ENCODE assay signal across 8 cellular contexts in the genomic region with DNA sequence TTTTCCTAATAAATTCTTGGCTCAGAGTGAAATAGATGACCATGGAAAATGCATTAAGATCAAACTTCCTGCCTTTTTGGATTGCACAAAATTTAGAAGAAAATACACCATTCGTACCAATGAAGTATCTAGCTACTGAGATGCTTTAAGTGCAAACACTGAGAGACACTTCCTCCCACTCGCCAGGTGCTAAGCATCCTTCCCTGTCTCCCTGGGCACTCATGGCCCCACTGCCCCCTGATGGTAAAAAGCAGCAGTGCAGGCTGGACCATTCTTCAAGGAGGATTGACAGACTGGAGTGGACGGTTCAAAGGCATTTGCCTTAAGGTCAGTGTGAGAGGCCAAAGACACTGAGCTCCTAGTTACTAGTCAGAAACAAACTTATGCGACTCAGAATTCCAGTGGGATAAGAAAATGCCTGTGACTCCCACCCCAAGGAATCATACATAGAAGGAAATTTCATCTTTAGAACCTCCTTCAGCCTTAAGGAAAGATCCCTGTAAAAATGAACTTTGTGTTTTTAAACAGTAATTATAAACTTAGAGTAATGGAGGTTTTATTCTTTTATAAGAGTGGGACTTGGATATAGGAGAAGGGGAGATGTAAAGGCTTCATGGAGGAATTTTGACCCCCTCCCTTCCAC.
A peak's percentile ranks its signal among the peaks of the same experiment; 100 is the strongest.
DNase-seq lines count a peak whose midpoint lies in the region; ATAC-seq and TF ChIP-seq lines count a peak whose summit lies in the region.

No MANE protein-coding gene starts in this region.

- WGBS in thyroid gland, 2 donors, result 23 to 24% methylated on average over 4 of the region's 4 CpGs

- BruUV-seq in Panc1 (replicated peaks; lab: Mats Ljungman, UMichigan), result no TSS peak

- DNase-seq in COLO668 (lab: John Stamatoyannopoulos, UW; ENCODE audit: unreplicated experiment) (peak; percentile 64), Panc1 (ENCODE audit: low read depth, low spot score) (peak; percentile 41), activated T-helper 1 cell treated with Interleukin-2 at 50 U/mL for 16 hours (ENCODE audit: low read depth) (peak; percentile 28), fibroblast of the aortic adventitia (ENCODE audit: low read depth) (peak; percentile 34), occipital lobe (lab: John Stamatoyannopoulos, UW) (peak; percentile 70), thyroid gland (peak; percentile 38 to 55)

- intact Hi-C loops in Panc1 (cut with micrococcal nuclease; ENCODE audit: unreplicated experiment), result no loop called here
- intact Hi-C loops in thyroid gland (cut with DNase I), result no loop called here

- TF ChIP-seq POLR2A in thyroid gland (IDR thresholded peaks at IDR 0.05), result no peak

- H3K27me3 ChIP-seq in Panc1 (ENCODE audit: control insufficient read depth, insufficient read depth, low read length), result peaks cover 6% of the 10 kb centered on the region; the same call in 1 of the 2 replicates
- no peaks in the 10 kb centered on the region for H3K27me3 ChIP-seq in thyroid gland

- H3K9me3 ChIP-seq in Panc1 (ENCODE audit: control insufficient read depth, insufficient read depth, low read depth, low read length) (no peaks in the 10 kb centered on the region), thyroid gland (no peaks in the 10 kb centered on the region)

- ATAC-seq in GM19328 (IDR thresholded peaks at IDR 0.05; ENCODE audit: unreplicated experiment), result peak; percentile 82
- peak; percentile 71 for ATAC-seq in HG03520 (IDR thresholded peaks at IDR 0.05; ENCODE audit: unreplicated experiment)
- ATAC-seq in Panc1, result peak; percentile 91

- in situ Hi-C loops in Panc1 (cut with HindIII; ENCODE audit: low pct_unique_long_range_greater_than_20kb, low sequenced_read_pairs), result no loop called here

- H3K27ac ChIP-seq in Panc1 (ENCODE audit: low read length), result no peak overlapping the region
- H3K27ac ChIP-seq in thyroid gland, result no peak overlapping the region

- H3K36me3 ChIP-seq in Panc1 (ENCODE audit: control insufficient read depth, insufficient read depth, low read length) (no peaks in the 10 kb centered on the region), thyroid gland (no peaks in the 10 kb centered on the region)

- POLR2A ChIA-PET in Panc1 (lab: Charles Lee), result no interaction called here

- TF ChIP-seq CTCF in Panc1 (IDR thresholded peaks at IDR 0.05), result peak; percentile 91
- TF ChIP-seq CTCF in fibroblast of the aortic adventitia (IDR thresholded peaks at IDR 0.05; ENCODE audit: insufficient read depth, low read length), result peak; percentile 81
- peak; percentile 35 to 71 (median 40) for TF ChIP-seq CTCF in thyroid gland (IDR thresholded peaks at IDR 0.05)

- CTCF ChIA-PET in Panc1 (lab: Charles Lee), result no interaction called here

- H3K4me3 ChIP-seq in Panc1 (ENCODE audit: low read depth in 2 of 2, low read length in 2 of 2) (no peak overlapping the region), fibroblast of the aortic adventitia (ENCODE audit: low read depth, low read length) (no peak overlapping the region), thyroid gland (replicated peaks in 1 of 3) (no peak overlapping the region)

- H3K4me1 ChIP-seq in Panc1 (ENCODE audit: control insufficient read depth, insufficient read depth, low read length), result no peaks in the 10 kb centered on the region
- H3K4me1 ChIP-seq in thyroid gland, result no peaks in the 10 kb centered on the region

Comparison
In these comparisons a context has a peak if more than half of its experiments do, and no peak if none do; other contexts are left out.
1. CTCF ChIP-seq: peak in every context shown above with its lines; median percentile 91 in Panc1; 81 in fibroblast of the aortic adventitia; 40 in thyroid gland.